ENCODE assay signal across 13 cellular contexts in genomic region chr17:79793924-79794304, GRCh38. TPM values are rescaled to one million over a fixed set of nuclear protein-coding genes. Genes with fewer than 3 reads are reported as not detected.
DNase-seq lines count a peak whose midpoint lies in the region; ATAC-seq and TF ChIP-seq lines count a peak whose summit lies in the region.
"Had no signal": no experiment of that assay in that cellular context is flagged by ENCODE, and none has a peak within 500 bp of the region (broad histone marks: within the 10 kb centered on the region; RNA-seq: fewer than 3 reads in every experiment).

No MANE protein-coding gene starts in this region.

- H3K9me3 Mint-ChIP-seq in activated CD8-positive, alpha-beta T cell treated with anti-CD3 and anti-CD28 coated beads, Interleukin-2, amount 10 ng/mL, durations not matched to agents 7 days and 5 days (ENCODE audit: insufficient read depth), result no peaks in the 10 kb centered on the region
- H3K9me3 Mint-ChIP-seq: central memory CD8-positive, alpha-beta T cell had no signal

- H3K27ac ChIP-seq in HEK293 (ENCODE audit: extremely low read depth, low read depth, low read length) (no peak overlapping the region), mesenchymal stem cell (ENCODE audit: low read length, poor library complexity, severe bottlenecking) (peak overlapping the region; percentile 73)

- no peak for TF ChIP-seq CTCF in HEK293 (tag by site-specific recombination; IDR thresholded peaks at IDR 0.05)
- TF ChIP-seq CTCF in astrocyte of the spinal cord (IDR thresholded peaks at IDR 0.05; ENCODE audit: low read depth, low read length), result no peak
- TF ChIP-seq CTCF in GM10266 (IDR thresholded peaks at IDR 0.05; ENCODE audit: control insufficient read depth, insufficient read depth, low read depth, missing control alignments), result no peak

- no peak overlapping the region for H3K4me3 ChIP-seq in HEK293 (ENCODE audit: low read depth, low read length)
- peak overlapping the region; percentile 29 for H3K4me3 ChIP-seq in astrocyte of the spinal cord (ENCODE audit: low read depth, low read length)
- peak overlapping the region in 1 of 2 experiments; percentile 76 for H3K4me3 ChIP-seq in mesenchymal stem cell (ENCODE audit: insufficient read depth in 1 of 2, low read depth in 1 of 2, low read length in 2 of 2)

- peaks cover 11% of the 10 kb centered on the region for H3K36me3 Mint-ChIP-seq in activated CD8-positive, alpha-beta T cell treated with anti-CD3 and anti-CD28 coated beads, Interleukin-2, amount 10 ng/mL, durations not matched to agents 7 days and 5 days (ENCODE audit: low read depth)

- no peak overlapping the region for H2AFZ ChIP-seq in mesenchymal stem cell (ENCODE audit: low read depth, low read length)

- H2BK5ac ChIP-seq in mesenchymal stem cell (ENCODE audit: low read depth, low read length, poor library complexity, severe bottlenecking), result no peak overlapping the region

- peak; percentile 93 for DNase-seq in AG08396 (ENCODE audit: low spot score)
- DNase-seq in astrocyte of the spinal cord (ENCODE audit: low read depth, low spot score), result peak; percentile 51
- DNase-seq in mesenchymal stem cell, result no peak
- no peak for DNase-seq in T1000 (lab: John Stamatoyannopoulos, UW)
- no peak for DNase-seq in GM10266 (ENCODE audit: extremely low spot score)
- DNase-seq in activated CD8-positive, alpha-beta T cell treated with anti-CD3 and anti-CD28 coated beads, Interleukin-2, amount 10 ng/mL, durations not matched to agents 7 days and 5 days, result no peak
- DNase-seq: activated CD8-positive, alpha-beta memory T cell treated with anti-CD3 and anti-CD28 coated beads, Interleukin-2, amount 10 ng/mL, durations not matched to agents 7 days and 5 days; DND-41; immature natural killer cell; MV-4-11 had no signal

- peak overlapping the region; percentile 99 for H3K4me2 ChIP-seq in mesenchymal stem cell (ENCODE audit: low read length, poor library complexity, severe bottlenecking)

- H3K4ac ChIP-seq in mesenchymal stem cell (ENCODE audit: low read depth in 1 of 2, low read length in 2 of 2), result no peak overlapping the region

- no peak overlapping the region for H2AK5ac ChIP-seq in mesenchymal stem cell (ENCODE audit: low read length, severe bottlenecking)

- H2BK120ac ChIP-seq in mesenchymal stem cell (ENCODE audit: low read depth, low read length), result peak overlapping the region; percentile 57

- peaks cover 44 to 53% of the 10 kb centered on the region in 2 experiments for H3K27me3 ChIP-seq in mesenchymal stem cell (ENCODE audit: control insufficient read depth in 1 of 2, insufficient read depth in 1 of 2, low read length in 2 of 2)

- WGBS in mesenchymal stem cell, result 0% methylated on average over 2 of the region's 3 CpGs

- H3K4me1 ChIP-seq in HEK293 (ENCODE audit: control insufficient read depth, insufficient read depth, low read length) (peaks cover 16% of the 10 kb centered on the region), mesenchymal stem cell (ENCODE audit: control insufficient read depth, insufficient read depth, low read depth, low read length) (peaks cover 51% of the 10 kb centered on the region)

- H3K4me1 Mint-ChIP-seq in activated CD8-positive, alpha-beta T cell treated with anti-CD3 and anti-CD28 coated beads, Interleukin-2, amount 10 ng/mL, durations not matched to agents 7 days and 5 days (ENCODE audit: low read depth), result peaks cover 29% of the 10 kb centered on the region

- no peak for ATAC-seq in GM21515 (IDR thresholded peaks at IDR 0.05; ENCODE audit: unreplicated experiment)
- no peak for ATAC-seq in activated CD8-positive, alpha-beta T cell treated with anti-CD3 and anti-CD28 coated beads, Interleukin-2, amount 10 ng/mL, durations not matched to agents 7 days and 5 days
- ATAC-seq: activated CD8-positive, alpha-beta memory T cell treated with anti-CD3 and anti-CD28 coated beads, Interleukin-2, amount 10 ng/mL, durations not matched to agents 7 days and 5 days had no signal

- no peaks in the 10 kb centered on the region for H3K9me3 ChIP-seq in HEK293 (ENCODE audit: control insufficient read depth, insufficient read depth, low read depth, low read length)
- no peaks in the 10 kb centered on the region for H3K9me3 ChIP-seq in mesenchymal stem cell (ENCODE audit: control insufficient read depth, low read length)

- H3K27ac Mint-ChIP-seq in activated CD8-positive, alpha-beta T cell treated with anti-CD3 and anti-CD28 coated beads, Interleukin-2, amount 10 ng/mL, durations not matched to agents 7 days and 5 days, result no peak overlapping the region
- H3K27ac Mint-ChIP-seq: activated CD8-positive, alpha-beta memory T cell treated with anti-CD3 and anti-CD28 coated beads, Interleukin-2, amount 10 ng/mL, durations not matched to agents 7 days and 5 days had no signal

- peaks cover 11% of the 10 kb centered on the region for H3K79me1 ChIP-seq in mesenchymal stem cell (replicated peaks; ENCODE audit: low read length, poor library complexity, severe bottlenecking)

- H2BK15ac ChIP-seq in mesenchymal stem cell (ENCODE audit: low read depth, poor library complexity, severe bottlenecking), result no peak overlapping the region

- no peak overlapping the region for H3K23ac ChIP-seq in mesenchymal stem cell (ENCODE audit: low read length in 2 of 2)

- H3K14ac ChIP-seq in mesenchymal stem cell (ENCODE audit: low read length in 2 of 2), result no peak overlapping the region

- H4K91ac ChIP-seq in mesenchymal stem cell (ENCODE audit: low read length), result no peak overlapping the region

- H3K4me3 Mint-ChIP-seq in activated CD8-positive, alpha-beta T cell treated with anti-CD3 and anti-CD28 coated beads, Interleukin-2, amount 10 ng/mL, durations not matched to agents 7 days and 5 days, result no peak overlapping the region
- H3K4me3 Mint-ChIP-seq: activated CD8-positive, alpha-beta memory T cell treated with anti-CD3 and anti-CD28 coated beads, Interleukin-2, amount 10 ng/mL, durations not matched to agents 7 days and 5 days; central memory CD8-positive, alpha-beta T cell; immature natural killer cell had no signal

- no peak overlapping the region for H3K18ac ChIP-seq in mesenchymal stem cell (ENCODE audit: low read depth in 1 of 2, low read length in 2 of 2)

- in situ Hi-C loops in astrocyte of the spinal cord (cut with HindIII; ENCODE audit: low sequenced_read_pairs), result loop anchor here (25.0 kb wide), 1 partner anchor 193 kb away; no protein-coding TSS in a partner anchor

- POLR2A ChIA-PET in HEK293 (lab: Yijun Ruan, JAX), result interaction anchor here (1.3 to 2.1 kb wide), 3 partner anchors 16 to 53 kb away, joined by 3 to 8 read pairs (median 4); partner anchors contain the start of gene CBX4
- POLR2A ChIA-PET in activated CD8-positive, alpha-beta T cell treated with anti-CD3 and anti-CD28 coated beads, Interleukin-2, amount 10 ng/mL, durations not matched to agents 7 days and 5 days (lab: Charles Lee), result interaction anchor here (1.2 kb wide), 1 partner anchor 43 kb away, joined by 3 read pairs; no protein-coding TSS in a partner anchor

- no peak overlapping the region for H2BK12ac ChIP-seq in mesenchymal stem cell (ENCODE audit: low read length in 2 of 2)

- CTCF ChIA-PET in HEK293 (lab: Yijun Ruan, JAX), result interaction anchor here (0.5 to 2.0 kb wide), 9 partner anchors 14 to 625 kb away, joined by 3 to 7 read pairs (median 5); no protein-coding TSS in a partner anchor
- CTCF ChIA-PET in activated CD8-positive, alpha-beta T cell treated with anti-CD3 and anti-CD28 coated beads, Interleukin-2, amount 10 ng/mL, durations not matched to agents 7 days and 5 days (lab: Charles Lee), result interaction anchor here (1.3 kb wide), 1 partner anchor 48 kb away, joined by 5 read pairs; no protein-coding TSS in a partner anchor

- peak overlapping the region; percentile 67 for H3K9ac ChIP-seq in mesenchymal stem cell (ENCODE audit: low read length)

- peaks cover 37% of the 10 kb centered on the region for H3K27me3 Mint-ChIP-seq in activated CD8-positive, alpha-beta T cell treated with anti-CD3 and anti-CD28 coated beads, Interleukin-2, amount 10 ng/mL, durations not matched to agents 7 days and 5 days (ENCODE audit: low read depth)

- H3K36me3 ChIP-seq in HEK293 (ENCODE audit: control insufficient read depth in 2 of 2, insufficient read depth in 1 of 2, low read length in 2 of 2) (peaks cover 0 to 15% of the 10 kb centered on the region in 2 experiments; a peak in 1 of 3 replicates), mesenchymal stem cell (ENCODE audit: control insufficient read depth in 1 of 2, insufficient read depth in 2 of 2, low read depth in 1 of 2, low read length in 2 of 2) (peaks cover 0 to 19% of the 10 kb centered on the region in 2 experiments)

- H4K8ac ChIP-seq in mesenchymal stem cell (ENCODE audit: low read length), result peak overlapping the region; percentile 8

TF ChIP-seq in HEK293, 187 proteins besides CTCF, POLR2A, EP300 and RAD21 (continues in another document):
- TF ChIP-seq ZNF747 (tag by site-specific recombination; IDR thresholded peaks at IDR 0.05), result no peak
- peak; percentile 24; the same call in 1 of the 2 replicates for TF ChIP-seq ZNF335 (tag by site-specific recombination; conservative IDR thresholded peaks at IDR 0.05)
- TF ChIP-seq, protein P1, sequence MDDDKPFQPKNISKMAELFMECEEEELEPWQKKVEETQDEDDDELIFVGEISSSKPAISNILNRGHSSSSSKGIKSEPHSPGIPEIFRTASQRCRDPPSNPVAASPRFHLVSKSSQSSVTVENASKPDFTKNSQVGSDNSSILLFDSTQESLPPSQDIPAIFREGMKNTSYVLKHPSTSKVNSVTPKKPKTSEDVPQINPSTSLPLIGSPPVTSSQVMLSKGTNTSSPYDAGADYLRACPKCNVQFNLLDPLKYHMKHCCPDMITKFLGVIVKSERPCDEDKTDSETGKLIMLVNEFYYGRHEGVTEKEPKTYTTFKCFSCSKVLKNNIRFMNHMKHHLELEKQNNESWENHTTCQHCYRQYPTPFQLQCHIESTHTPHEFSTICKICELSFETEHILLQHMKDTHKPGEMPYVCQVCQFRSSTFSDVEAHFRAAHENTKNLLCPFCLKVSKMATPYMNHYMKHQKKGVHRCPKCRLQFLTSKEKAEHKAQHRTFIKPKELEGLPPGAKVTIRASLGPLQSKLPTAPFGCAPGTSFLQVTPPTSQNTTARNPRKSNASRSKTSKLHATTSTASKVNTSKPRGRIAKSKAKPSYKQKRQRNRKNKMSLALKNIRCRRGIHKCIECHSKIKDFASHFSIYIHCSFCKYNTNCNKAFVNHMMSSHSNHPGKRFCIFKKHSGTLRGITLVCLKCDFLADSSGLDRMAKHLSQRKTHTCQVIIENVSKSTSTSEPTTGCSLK (tag by site-specific recombination; IDR thresholded peaks at IDR 0.05), result no peak

RNA-seq across cellular contexts. Expression of gene CBX8, which starts 3.0 kb away (rescaled TPM):
- 2.9 TPM for polyA plus RNA-seq in mesenchymal stem cell (2013, experiment 1 of 2)
- 2.8 TPM for polyA plus RNA-seq in mesenchymal stem cell (2013, experiment 2 of 2)
- 1 to 10 TPM; 8.6 to 9.4 TPM for total RNA-seq in activated CD8-positive, alpha-beta T cell treated with anti-CD3 and anti-CD28 coated beads, Interleukin-2, amount 10 ng/mL, durations not matched to agents 7 days and 5 days

RNA-seq across cellular contexts. Expression of gene CBX2, which starts 16.0 kb away (rescaled TPM):
- polyA plus RNA-seq in mesenchymal stem cell (2013, experiment 1 of 2), result 2.2 TPM
- 1.9 TPM for polyA plus RNA-seq in mesenchymal stem cell (2013, experiment 2 of 2)
- total RNA-seq in activated CD8-positive, alpha-beta T cell treated with anti-CD3 and anti-CD28 coated beads, Interleukin-2, amount 10 ng/mL, durations not matched to agents 7 days and 5 days, result 10 to 100 TPM; 16.2 to 16.5 TPM

RNA-seq across cellular contexts. Expression of gene CBX4, which starts 45.3 kb away (rescaled TPM):
- 21.6 TPM for polyA plus RNA-seq in mesenchymal stem cell (2013, experiment 1 of 2)
- 21.8 TPM for polyA plus RNA-seq in mesenchymal stem cell (2013, experiment 2 of 2)
- total RNA-seq in activated CD8-positive, alpha-beta T cell treated with anti-CD3 and anti-CD28 coated beads, Interleukin-2, amount 10 ng/mL, durations not matched to agents 7 days and 5 days, result 10 to 100 TPM; 50.3 to 57.2 TPM

Comparison
In these comparisons a context has a peak if more than half of its experiments do, and no peak if none do; other contexts are left out.
1. DNase-seq: peak in AG08396 (single experiment) and astrocyte of the spinal cord (single experiment); none in mesenchymal stem cell (single experiment), T1000 (single experiment), GM10266 (single experiment) and activated CD8-positive, alpha-beta T cell treated with anti-CD3 and anti-CD28 coated beads, Interleukin-2, amount 10 ng/mL, durations not matched to agents 7 days and 5 days (single experiment).